In genomic region chr9:114331229-114332195, GRCh38 we compare ENCODE assay signal across 11 cellular contexts. TPM values are rescaled to one million over a fixed set of nuclear protein-coding genes. Genes with fewer than 3 reads are reported as not detected.
"Had no signal": no experiment of that assay in that cellular context is flagged by ENCODE, and none has a peak within 500 bp of the region (broad histone marks: within the 10 kb centered on the region; RNA-seq: fewer than 3 reads in every experiment).

No MANE protein-coding gene starts in this region.

RNA-seq across cellular contexts. Expression of gene ORM2, which starts 1.8 kb away (rescaled TPM):
- total RNA-seq: activated T-cell treated with anti-CD3 and anti-CD28 coated beads, Interleukin-2, amount 50 U/mL, for 72 hours; aorta; frontal cortex; kidney epithelial cell; left ventricle myocardium inferior; mononuclear cell; pulmonary artery endothelial cell; SK-MEL-5; T-helper 2 cell treated with Interferon-gamma antibody and Interleukin-4, amounts not matched to agents 100 ng/mL and 5 ng/mL, for 36 hours; thyroid gland; ureter had no signal
- polyA plus RNA-seq: aorta had no signal

RNA-seq across cellular contexts. Expression of gene ORM1, which starts 8.6 kb away (rescaled TPM):
- total RNA-seq: activated T-cell treated with anti-CD3 and anti-CD28 coated beads, Interleukin-2, amount 50 U/mL, for 72 hours; kidney epithelial cell; left ventricle myocardium inferior; mononuclear cell; pulmonary artery endothelial cell; SK-MEL-5; T-helper 2 cell treated with Interferon-gamma antibody and Interleukin-4, amounts not matched to agents 100 ng/mL and 5 ng/mL, for 36 hours; thyroid gland had no signal
